ENCODE assay signal across 8 cellular contexts in the genomic region with DNA sequence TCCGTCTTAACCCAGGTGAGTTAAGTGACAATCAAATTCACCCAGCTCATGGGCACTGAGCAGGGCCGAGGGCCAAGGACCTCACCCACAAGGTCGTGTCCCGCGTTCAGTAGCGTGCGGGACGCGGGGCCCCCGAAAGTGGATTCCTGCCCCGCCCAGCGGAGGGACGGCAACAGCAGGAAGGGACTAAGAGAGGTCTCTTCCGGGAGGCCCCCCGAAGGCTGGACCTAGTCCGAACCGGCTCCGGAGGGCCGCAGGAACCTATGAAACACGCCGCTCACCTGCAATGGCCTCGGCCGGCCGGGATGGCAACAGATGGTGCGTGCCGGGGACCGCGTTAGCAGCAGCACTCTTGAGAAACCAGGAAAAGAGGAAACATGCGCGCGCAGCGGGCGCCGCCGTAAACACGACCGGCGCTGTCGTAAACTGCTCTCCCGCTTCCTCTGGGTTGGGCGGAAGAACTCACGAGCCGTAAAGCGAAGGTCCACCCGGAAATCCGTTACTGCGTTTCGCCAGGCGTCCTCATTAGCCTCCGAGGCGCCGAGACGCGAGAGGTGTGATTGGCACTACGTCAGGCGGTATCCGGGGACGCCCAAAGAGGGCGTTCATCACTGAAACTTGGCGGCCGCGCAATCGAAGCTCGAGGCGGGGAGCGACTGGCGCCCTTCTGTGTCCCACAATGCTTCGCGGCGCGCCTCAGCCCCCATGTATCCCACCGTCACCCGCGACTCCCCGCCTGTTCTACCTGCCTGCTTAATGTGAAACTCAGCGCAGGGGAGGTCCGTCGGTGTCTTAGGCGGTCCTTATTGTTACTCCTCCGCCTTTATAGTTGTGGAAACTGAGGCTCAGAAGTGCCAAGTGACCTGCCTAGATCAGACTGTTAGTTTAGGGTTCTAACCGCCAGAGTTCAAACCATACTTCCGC. TPM values are rescaled to one million over a fixed set of nuclear protein-coding genes. Genes with fewer than 3 reads are reported as not detected.
DNase-seq lines count a peak whose midpoint lies in the region; ATAC-seq, FAIRE-seq and TF ChIP-seq lines count a peak whose summit lies in the region.

A gene with protein sequence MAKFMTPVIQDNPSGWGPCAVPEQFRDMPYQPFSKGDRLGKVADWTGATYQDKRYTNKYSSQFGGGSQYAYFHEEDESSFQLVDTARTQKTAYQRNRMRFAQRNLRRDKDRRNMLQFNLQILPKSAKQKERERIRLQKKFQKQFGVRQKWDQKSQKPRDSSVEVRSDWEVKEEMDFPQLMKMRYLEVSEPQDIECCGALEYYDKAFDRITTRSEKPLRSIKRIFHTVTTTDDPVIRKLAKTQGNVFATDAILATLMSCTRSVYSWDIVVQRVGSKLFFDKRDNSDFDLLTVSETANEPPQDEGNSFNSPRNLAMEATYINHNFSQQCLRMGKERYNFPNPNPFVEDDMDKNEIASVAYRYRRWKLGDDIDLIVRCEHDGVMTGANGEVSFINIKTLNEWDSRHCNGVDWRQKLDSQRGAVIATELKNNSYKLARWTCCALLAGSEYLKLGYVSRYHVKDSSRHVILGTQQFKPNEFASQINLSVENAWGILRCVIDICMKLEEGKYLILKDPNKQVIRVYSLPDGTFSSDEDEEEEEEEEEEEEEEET (minus strand): TSS at position 372 of the 924 bp plus-strand sequence. CDS start 3,045 bp downstream, outside the sequence.

- H2AFZ ChIP-seq in HepG2 (ENCODE audit: low read length) = peak within 1 kb of the TSS; percentile 66

- CTCF ChIA-PET in activated CD4-positive, alpha-beta memory T cell treated with anti-CD3 and anti-CD28 coated beads for 36 hours (lab: Charles Lee) = interaction anchor here (0.6 to 2.0 kb wide), 6 partner anchors 18 to 449 kb away, joined by 3 to 7 read pairs (median 5); a partner anchor contains a TSS
- CTCF ChIA-PET in HepG2 (lab: Yijun Ruan, JAX; ENCODE audit: low intra/inter-chr PET ratio, low total read pairs) = no interaction called here

- no TSS peak for BruUV-seq in HepG2 (replicated peaks; lab: Mats Ljungman, UMichigan)

- TF ChIP-seq CTCF in CD14-positive monocyte (IDR thresholded peaks at IDR 0.05) (no peak), HepG2 (CRISPR knock-in tag; IDR thresholded peaks at IDR 0.05) (no peak; the same call in 1 of the 2 replicates)

- H3K79me2 ChIP-seq in HepG2 (ENCODE audit: insufficient read depth, low read length) = peaks cover 19% of the 10 kb centered on the region

- peaks cover 0 to 8% (median 2%) of the 10 kb centered on the region in 7 donors for H3K9me3 Mint-ChIP-seq in CD14-positive monocyte
- H3K9me3 Mint-ChIP-seq in activated CD4-positive, alpha-beta memory T cell treated with anti-CD3 and anti-CD28 coated beads for 36 hours = no peaks in the 10 kb centered on the region

- WGBS in HepG2 (ENCODE audit: low lambda C conversion rate) = 2% methylated on average over 19 of the region's 82 CpGs

- peak; percentile 73 to 76 for TF ChIP-seq POLR2A in HepG2 (IDR thresholded peaks at IDR 0.05; ENCODE audit: insufficient read depth in 1 of 2, low read depth in 2 of 2, low read length in 2 of 2)

- H3K4me3 ChIP-seq in HepG2 (replicated peaks in 1 of 3; ENCODE audit: insufficient read depth in 1 of 3, low read depth in 2 of 3, low read length in 3 of 3) = peak within 1 kb of the TSS; percentile 87 to 88 (median 88)

- TF ChIP-seq RAD21 in HepG2 (CRISPR knock-in tag; IDR thresholded peaks at IDR 0.05) = 0 out of 2 replicates have a peak, but pooled peaks have one; percentile 9

- H3K36me3 Mint-ChIP-seq in CD14-positive monocyte = peaks cover 30 to 34% of the 10 kb centered on the region in 2 donors
- peaks cover 40% of the 10 kb centered on the region for H3K36me3 Mint-ChIP-seq in activated CD4-positive, alpha-beta memory T cell treated with anti-CD3 and anti-CD28 coated beads for 36 hours

- peaks cover 30% of the 10 kb centered on the region for H3K4me1 ChIP-seq in HepG2 (ENCODE audit: insufficient read depth, low read length)

- peak; percentile 90 for FAIRE-seq in HepG2 (lab: Jason Lieb, UNC)

- H3K4me3 Mint-ChIP-seq in CD14-positive monocyte = peak within 1 kb of the TSS; percentile 90 to 91
- peak within 1 kb of the TSS; percentile 95 for H3K4me3 Mint-ChIP-seq in activated CD4-positive, alpha-beta memory T cell treated with anti-CD3 and anti-CD28 coated beads for 36 hours

- POLR2A ChIA-PET in activated CD4-positive, alpha-beta memory T cell treated with anti-CD3 and anti-CD28 coated beads for 36 hours (lab: Charles Lee) = interaction anchor here (0.7 to 2.7 kb wide), 7 partner anchors 17 to 714 kb away, joined by 3 to 18 read pairs (median 4); a partner anchor contains a TSS
- POLR2A ChIA-PET in HepG2 (lab: Yijun Ruan, JAX) = interaction anchor here (0.8 to 2.4 kb wide), 9 partner anchors 8 to 504 kb away, joined by 3 to 21 read pairs (median 3); a partner anchor contains a TSS

- peak within 1 kb of the TSS; percentile 95 to 99 (median 98) for H3K27ac Mint-ChIP-seq in CD14-positive monocyte
- peak within 1 kb of the TSS; percentile 98 for H3K27ac Mint-ChIP-seq in activated CD4-positive, alpha-beta memory T cell treated with anti-CD3 and anti-CD28 coated beads for 36 hours

- H3K27ac ChIP-seq in HepG2 (ENCODE audit: extremely low read length, insufficient read depth, low read length) = peak within 1 kb of the TSS; percentile 97

- peaks cover 20% of the 10 kb centered on the region for H3K4me1 Mint-ChIP-seq in CD14-positive monocyte
- H3K4me1 Mint-ChIP-seq in activated CD4-positive, alpha-beta memory T cell treated with anti-CD3 and anti-CD28 coated beads for 36 hours (ENCODE audit: low read depth) = peaks cover 20% of the 10 kb centered on the region

- H3K36me3 ChIP-seq in HepG2 (replicated peaks in 1 of 2; ENCODE audit: control insufficient read depth in 1 of 2, insufficient read depth in 2 of 2, low read length in 2 of 2) = peaks cover 7 to 28% of the 10 kb centered on the region in 2 experiments; a peak in 4 of 5 replicates

- TF ChIP-seq EP300 in HepG2 (IDR thresholded peaks at IDR 0.05; ENCODE audit: low read depth in 2 of 2, low read length in 2 of 2) (no peak; a peak in 1 of 4 replicates), HepG2 (CRISPR knock-in tag; IDR thresholded peaks at IDR 0.05; ENCODE audit: borderline replicate concordance) (no peak)

- in situ Hi-C loops in HepG2 (cut with HindIII; ENCODE audit: extremely low pct_ligation_motif_present, low pct_unique_long_range_greater_than_20kb) = no loop called here

- peak within 1 kb of the TSS; percentile 90 for H3K9ac ChIP-seq in HepG2 (ENCODE audit: insufficient read depth, low read depth, low read length)

- intact Hi-C loops in CD14-positive monocyte (cut with micrococcal nuclease) = loop anchor here in 1 of 2 donors (1.0 to 5.0 kb wide), 3 partner anchors 48 to 248 kb away; a partner anchor contains a TSS
- intact Hi-C loops in activated CD4-positive, alpha-beta memory T cell treated with anti-CD3 and anti-CD28 coated beads for 36 hours (cut with micrococcal nuclease) = loop anchor here (1.0 to 10.0 kb wide), 7 partner anchors 13 to 596 kb away; a partner anchor contains a TSS
- intact Hi-C loops in HepG2 (cut with micrococcal nuclease; ENCODE audit: unreplicated experiment) = no loop called here

- no peaks in the 10 kb centered on the region for H4K20me1 ChIP-seq in HepG2 (ENCODE audit: insufficient read depth, low read length)

- peak; percentile 93 for ATAC-seq in GM19438 (IDR thresholded peaks at IDR 0.05; ENCODE audit: low read depth, unreplicated experiment)
- ATAC-seq in HG03575 (IDR thresholded peaks at IDR 0.05; ENCODE audit: extremely low read depth, insufficient number of reproducible peaks, low FRiP score, unreplicated experiment) = peak; percentile 81
- ATAC-seq in HepG2 = peak; percentile 94

- H3K27me3 ChIP-seq in HepG2 (ENCODE audit: control insufficient read depth in 1 of 2, insufficient read depth in 2 of 2, low read length in 2 of 2) = no peaks in the 10 kb centered on the region; a peak in 2 of 5 replicates

- peak within 1 kb of the TSS; percentile 98 for H3K4me2 ChIP-seq in HepG2 (ENCODE audit: low read depth, low read length)

- DNase-seq in CD14-positive monocyte (ENCODE audit: low spot score) = peak; percentile 99
- DNase-seq in NCI-H82 treated with DMSO at 0.1 percent for 48 hours (lab: John Stamatoyannopoulos, UW; ENCODE audit: unreplicated experiment) = peak; percentile 93
- DNase-seq in activated CD4-positive, alpha-beta memory T cell treated with anti-CD3 and anti-CD28 coated beads for 36 hours = peak; percentile 99
- DNase-seq in dermis microvascular lymphatic vessel endothelial cell (ENCODE audit: low read depth in 2 of 2) = peak; percentile 99
- DNase-seq in HepG2 (ENCODE audit: low spot score) = peak; percentile 99
- peak; percentile 98 for DNase-seq in stimulated activated CD4-positive, alpha-beta T cell treated with anti-CD3 and anti-CD28 coated beads, Interleukin-4, amount 100 ng/mL, for 1 hour

- no peaks in the 10 kb centered on the region for H3K9me3 ChIP-seq in HepG2 (ENCODE audit: low read length)

- H3K27me3 Mint-ChIP-seq in CD14-positive monocyte (ENCODE audit: low read depth in 3 of 3) = peaks cover 2 to 5% (median 5%) of the 10 kb centered on the region in 3 donors
- peaks cover 1% of the 10 kb centered on the region for H3K27me3 Mint-ChIP-seq in activated CD4-positive, alpha-beta memory T cell treated with anti-CD3 and anti-CD28 coated beads for 36 hours

RNA-seq across cellular contexts. Expression of the gene that starts here (rescaled TPM):
- polyA plus RNA-seq in CD14-positive monocyte (100 to 1,000 TPM; 102 to 122 TPM), HepG2 (2011; rRNA removed) (229 and 274 TPM in 2 replicates)
- 100 to 1,000 TPM; 314 to 321 TPM for total RNA-seq in activated CD4-positive, alpha-beta memory T cell treated with anti-CD3 and anti-CD28 coated beads for 36 hours
- total RNA-seq in dermis microvascular lymphatic vessel endothelial cell (358 and 490 TPM in 2 replicates), HepG2 (2016; rRNA removed; fragmentation: Illumina TruSeq; extraction: Trizol) (118 and 127 TPM in 2 replicates)
- 41.6 and 58.8 TPM in 2 replicates for total RNA-seq in HepG2 (2016; cell fraction: cytosol; rRNA removed; fragmentation: Illumina TruSeq; extraction: Trizol; ENCODE audit: low read depth)
- total RNA-seq in HepG2 (2016; cell fraction: insoluble cytoplasmic fraction; rRNA removed; fragmentation: Illumina TruSeq; extraction: Trizol) = 113 and 131 TPM in 2 replicates
- total RNA-seq in HepG2 (2016; cell fraction: membrane; rRNA removed; fragmentation: Illumina TruSeq; extraction: Trizol) = 61.2 and 67.3 TPM in 2 replicates
- 80.3 and 81.1 TPM in 2 replicates for total RNA-seq in HepG2 (2016; cell fraction: nucleus; rRNA removed; fragmentation: Illumina TruSeq; extraction: Trizol)
- polyA plus RNA-seq in HepG2 (2011; cell fraction: cytosol; rRNA removed) = 299 and 371 TPM in 2 replicates
- polyA plus RNA-seq in HepG2 (2011; cell fraction: nucleus; rRNA removed) = 186 and 204 TPM in 2 replicates
- polyA plus RNA-seq in HepG2 (2012) = 111 and 140 TPM in 2 replicates
- polyA plus RNA-seq in HepG2 (2016; cell fraction: cytosol; fragmentation: Illumina TruSeq; extraction: Trizol; ENCODE audit: low read depth) = 33.0 and 38.8 TPM in 2 replicates
- polyA plus RNA-seq in HepG2 (2016; cell fraction: insoluble cytoplasmic fraction; fragmentation: Illumina TruSeq; extraction: Trizol; ENCODE audit: low read depth) = 129 and 130 TPM in 2 replicates
- polyA plus RNA-seq in HepG2 (2016; cell fraction: membrane; fragmentation: Illumina TruSeq; extraction: Trizol; ENCODE audit: low read depth) = 46.4 and 61.7 TPM in 2 replicates
- 111 and 119 TPM in 2 replicates for polyA plus RNA-seq in HepG2 (2016; cell fraction: nucleus; fragmentation: Illumina TruSeq; extraction: Trizol; ENCODE audit: insufficient read depth, low read depth)
- polyA minus RNA-seq in HepG2 (2011; rRNA and poly(A)+ RNA removed; ENCODE audit: low replicate concordance) = 311 and 338 TPM in 2 replicates
- polyA minus RNA-seq in HepG2 (2011; cell fraction: cytosol; rRNA and poly(A)+ RNA removed) = 142 and 149 TPM in 2 replicates
- 124 and 145 TPM in 2 replicates for polyA minus RNA-seq in HepG2 (2011; cell fraction: nucleus; rRNA and poly(A)+ RNA removed)

Comparison
In these comparisons a context has a peak if more than half of its experiments do, and no peak if none do; other contexts are left out.
1. Peak in every context shown above with its lines: DNase-seq, ATAC-seq, H3K4me3 ChIP-seq and H3K27ac ChIP-seq.